Comparison of ENCODE assay signal across 8 cellular contexts in genomic region chr15:59371458-59372351, GRCh38. TPM values are rescaled to one million over a fixed set of nuclear protein-coding genes. Genes with fewer than 3 reads are reported as not detected.
DNase-seq lines count a peak whose midpoint lies in the region; ATAC-seq, FAIRE-seq and TF ChIP-seq lines count a peak whose summit lies in the region.

No MANE protein-coding gene starts in this region.

- H3K9me3 ChIP-seq in A549 (no peaks in the 10 kb centered on the region), fibroblast of lung (ENCODE audit: control insufficient read depth, insufficient read depth, low read depth, low read length) (no peaks in the 10 kb centered on the region)

- H3K27ac ChIP-seq in A549: peak overlapping the region; percentile 91 to 92
- H3K27ac ChIP-seq in fibroblast of lung (ENCODE audit: insufficient read depth, low read length): peak overlapping the region; percentile 83

- intact Hi-C loops in natural killer cell (cut with micrococcal nuclease): no loop called here

- peaks cover 33 to 47% of the 10 kb centered on the region in 2 donors for H3K27me3 Mint-ChIP-seq in natural killer cell (ENCODE audit: low read depth in 2 of 2)

- peak overlapping the region; percentile 51 to 85 for H3K27ac Mint-ChIP-seq in natural killer cell

- DNase-seq in A549 (ENCODE audit: low read depth in 1 of 2, low spot score in 1 of 2): peak in 1 of 2 experiments; percentile 46
- DNase-seq in GM12892 (ENCODE audit: insufficient read length): peak; percentile 44
- no peak for DNase-seq in fibroblast of lung (ENCODE audit: low read depth in 2 of 2)
- peak; percentile 22 for DNase-seq in natural killer cell

- no peaks in the 10 kb centered on the region for H3K27me3 ChIP-seq in fibroblast of lung (ENCODE audit: control insufficient read depth, insufficient read depth, low read length)

- 0 out of 5 replicates have a peak, but pooled peaks of 1 of the 2 experiments have one; percentile 5 for TF ChIP-seq RAD21 in A549 (conservative IDR thresholded peaks at IDR 0.05 in 1 of 2, IDR thresholded peaks at IDR 0.05 in 1 of 2)

- TF ChIP-seq POLR2A in A549 (IDR thresholded peaks at IDR 0.05; ENCODE audit: low read length): no peak
- TF ChIP-seq POLR2A in GM12892 (IDR thresholded peaks at IDR 0.05; ENCODE audit: low read depth, low read length): no peak

- no peaks in the 10 kb centered on the region for H3K9me3 Mint-ChIP-seq in natural killer cell

- WGBS in A549 (ENCODE audit: missing lambda C conversion rate): 2% methylated on average over 26 of the region's 93 CpGs

- peak overlapping the region; percentile 96 for H3K4me3 ChIP-seq in A549
- peak overlapping the region; percentile 93 for H3K4me3 ChIP-seq in WI38 (ENCODE audit: low read depth, low read length)
- peak overlapping the region; percentile 73 to 93 (median 78) for H3K4me3 ChIP-seq in fibroblast of lung (replicated peaks in 1 of 4; ENCODE audit: control extremely low read depth in 1 of 4, insufficient read depth in 1 of 4, low read depth in 3 of 4, low read length in 4 of 4)

- POLR2A ChIA-PET in A549 (lab: Yijun Ruan, JAX): interaction anchor here (0.9 to 1.2 kb wide), 4 partner anchors 9 to 72 kb away, joined by 3 to 5 read pairs (median 4); no protein-coding TSS in a partner anchor

- H3K4me2 ChIP-seq in A549: peak overlapping the region; percentile 89
- H3K4me2 ChIP-seq in fibroblast of lung (ENCODE audit: extremely low read depth, insufficient read depth, low read length): peak overlapping the region; percentile 90

- no peak for TF ChIP-seq EP300 in A549 (IDR thresholded peaks at IDR 0.05)

- CTCF ChIA-PET in A549 (lab: Yijun Ruan, JAX): interaction anchor here (0.9 to 1.2 kb wide), 6 partner anchors 11 to 197 kb away, joined by 3 to 4 read pairs (median 3); no protein-coding TSS in a partner anchor

- H4K20me1 ChIP-seq in fibroblast of lung (ENCODE audit: control insufficient read depth, extremely low read depth, insufficient read depth, low read length): no peaks in the 10 kb centered on the region

- no peaks in the 10 kb centered on the region for H3K36me3 Mint-ChIP-seq in natural killer cell

- no peaks in the 10 kb centered on the region for H3K36me3 ChIP-seq in fibroblast of lung (ENCODE audit: control insufficient read depth, insufficient read depth, low read length)

- FAIRE-seq in A549 (lab: Jason Lieb, UNC) (no peak), GM12892 (lab: Jason Lieb, UNC) (no peak)

- ATAC-seq in A549: peak; percentile 36 to 46
- ATAC-seq in HG03159 (IDR thresholded peaks at IDR 0.05; ENCODE audit: unreplicated experiment): peak; percentile 24
- ATAC-seq in natural killer cell: peak; percentile 51 to 73 (median 70)
- ATAC-seq in HG02870 (IDR thresholded peaks at IDR 0.05; ENCODE audit: unreplicated experiment): no peak
- ATAC-seq in GM19467 (IDR thresholded peaks at IDR 0.05; ENCODE audit: unreplicated experiment): no peak

- H3K4me1 Mint-ChIP-seq in natural killer cell: peaks cover 22 to 26% of the 10 kb centered on the region in 2 donors

- no peak for TF ChIP-seq CTCF in A549 (IDR thresholded peaks at IDR 0.05)
- TF ChIP-seq CTCF in WI38 (IDR thresholded peaks at IDR 0.05; ENCODE audit: low read depth, low read length): no peak
- no peak for TF ChIP-seq CTCF in fibroblast of lung (conservative IDR thresholded peaks at IDR 0.05 in 1 of 2, IDR thresholded peaks at IDR 0.05 in 1 of 2; ENCODE audit: low read depth in 1 of 2, low read length in 2 of 2)
- TF ChIP-seq CTCF in natural killer cell (IDR thresholded peaks at IDR 0.05): no peak

- peak overlapping the region; percentile 81 for H3K9ac ChIP-seq in fibroblast of lung (ENCODE audit: insufficient read depth, low read length)

- peak overlapping the region; percentile 96 for H3K4me3 Mint-ChIP-seq in natural killer cell

- H2AFZ ChIP-seq in fibroblast of lung (ENCODE audit: low read length): peak overlapping the region; percentile 66

- H3K4me1 ChIP-seq in A549: peaks cover 53% of the 10 kb centered on the region
- H3K4me1 ChIP-seq in fibroblast of lung (ENCODE audit: control insufficient read depth, extremely low read depth, insufficient read depth, low read length): peaks cover 8% of the 10 kb centered on the region

- peaks cover 52% of the 10 kb centered on the region for H3K79me2 ChIP-seq in fibroblast of lung (ENCODE audit: control insufficient read depth, insufficient read depth, low read length)

TF ChIP-seq in A549, 52 proteins besides CTCF, POLR2A, EP300 and RAD21:
- TF ChIP-seq MYC (IDR thresholded peaks at IDR 0.05; ENCODE audit: borderline replicate concordance, low read length) (no peak), USF2 (IDR thresholded peaks at IDR 0.05) (no peak), SMC3 (IDR thresholded peaks at IDR 0.05) (peak; percentile 16; the same call in 1 of the 3 replicates), ZSCAN20 (CRISPR knock-in tag; IDR thresholded peaks at IDR 0.05) (no peak)

RNA-seq across cellular contexts. Expression of gene MYO1E, which starts 1.0 kb away (rescaled TPM):
- polyA plus RNA-seq in A549 (2011; rRNA removed) (451 and 497 TPM in 2 replicates), A549 (2017; fragmentation: RNase III; extraction: RNeasy Plus Mini Kit Qiagen cat#74134 plus additional on column Dnase treatment) (168 to 202 TPM (median 181 TPM) in 3 replicates), fibroblast of lung (20.7 and 84.0 TPM in 2 replicates)
- 76.7 and 101 TPM in 2 replicates for polyA plus RNA-seq in A549 (2012; cell fraction: cytosol; rRNA removed)
- 251 and 264 TPM in 2 replicates for polyA plus RNA-seq in A549 (2012; cell fraction: nucleus; rRNA removed)
- polyA minus RNA-seq in A549 (2011; rRNA and poly(A)+ RNA removed): 285 and 317 TPM in 2 replicates
- polyA plus RNA-seq in GM12892 (2012; ENCODE audit: missing spikeins): 102 TPM
- total RNA-seq in fibroblast of lung (26.5 and 27.6 TPM in 2 replicates), natural killer cell (10 to 100 TPM; 16.1 to 39.4 (median 22.7) TPM)
- polyA plus RNA-seq in fibroblast of lung (2012): 47.5 and 167 TPM in 2 replicates
- polyA minus RNA-seq in fibroblast of lung (ENCODE audit: low replicate concordance): 9.8 and 37.0 TPM in 2 replicates

Comparison
In these comparisons a context has a peak if more than half of its experiments do, and no peak if none do; other contexts are left out.
1. ATAC-seq: peak in A549 (2 of 2), HG03159 (single experiment) and natural killer cell (3 of 3); none in HG02870 (single experiment) and GM19467 (single experiment).
2. DNase-seq: peak in GM12892 (single experiment) and natural killer cell (single experiment); none in fibroblast of lung (0 of 2).
3. Peak in every context shown above with its lines, with median percentiles within 50 percentile points of each other: H3K4me3 ChIP-seq.